ENCODE assay signal across 8 cellular contexts in genomic region chr19:36573020-36573947, GRCh38. TPM values are rescaled to one million over a fixed set of nuclear protein-coding genes. Genes with fewer than 3 reads are reported as not detected.
DNase-seq lines count a peak whose midpoint lies in the region; ATAC-seq lines count a peak whose summit lies in the region.

Gene ZNF529 (minus strand): TSS chr19:36573292. CDS start chr19:36572346, 946 bp downstream.

- H3K27me3 ChIP-seq in BLaER1 treated with 17β-estradiol and CSF1 and Interleukin-3, amounts not matched to agents 10 nM and 100 nM: no peaks in the 10 kb centered on the region

- ATAC-seq in GM19324 (IDR thresholded peaks at IDR 0.05; ENCODE audit: low FRiP score, unreplicated experiment) (peak; percentile 93), HG03469 (IDR thresholded peaks at IDR 0.05; ENCODE audit: unreplicated experiment) (peak; percentile 81), left lobe of liver (peak; percentile 99)

- peaks cover 57 to 76% (median 70%) of the 10 kb centered on the region in 11 experiments for H3K36me3 ChIP-seq in BLaER1 treated with 17β-estradiol and CSF1 and Interleukin-3, amounts not matched to agents 10 nM and 100 nM

- CTCF ChIA-PET in activated CD4-positive, alpha-beta T cell treated with anti-CD3 and anti-CD28 coated beads, Interleukin-2, amount 10 ng/mL, durations not matched to agents 7 days and 5 days (lab: Charles Lee): interaction anchor here (0.9 kb wide), 1 partner anchor 32 kb away, joined by 3 read pairs; the partner anchor contains the start of gene ZNF382

- peak within 1 kb of the TSS; percentile 84 to 97 (median 91) for H3K27ac ChIP-seq in BLaER1 treated with 17β-estradiol and CSF1 and Interleukin-3, amounts not matched to agents 10 nM and 100 nM

- POLR2A ChIA-PET in activated CD4-positive, alpha-beta T cell treated with anti-CD3 and anti-CD28 coated beads, Interleukin-2, amount 10 ng/mL, durations not matched to agents 7 days and 5 days (lab: Charles Lee): interaction anchor here (0.6 to 1.1 kb wide), 3 partner anchors 32 to 186 kb away, joined by 3 to 7 read pairs (median 4); partner anchors contain the start of genes ZNF260 and ZNF382

- H4K20me1 ChIP-seq in BLaER1 treated with 17β-estradiol and CSF1 and Interleukin-3, amounts not matched to agents 10 nM and 100 nM: peaks cover 0 to 8% (median 0%) of the 10 kb centered on the region in 11 experiments; a peak in 2 of 22 replicates

- H3K9ac ChIP-seq in BLaER1 treated with 17β-estradiol and CSF1 and Interleukin-3, amounts not matched to agents 10 nM and 100 nM: peak within 1 kb of the TSS; percentile 87 to 97 (median 92)

- H3K4me3 ChIP-seq in BLaER1 treated with 17β-estradiol and CSF1 and Interleukin-3, amounts not matched to agents 10 nM and 100 nM: peak within 1 kb of the TSS; percentile 75 to 91 (median 82)

- peak within 1 kb of the TSS; percentile 94 for H3K27ac Mint-ChIP-seq in activated CD4-positive, alpha-beta T cell treated with anti-CD3 and anti-CD28 coated beads, Interleukin-2, amount 10 ng/mL, durations not matched to agents 7 days and 5 days
- peak within 1 kb of the TSS; percentile 96 for H3K27ac Mint-ChIP-seq in dendritic cell treated with granulocyte-macrophage colony-stimulating factor and Interleukin-4, amounts not matched to agents 40 ng/mL and 50 ng/mL, for 4 days

- intact Hi-C loops in dendritic cell treated with granulocyte-macrophage colony-stimulating factor and Interleukin-4, amounts not matched to agents 40 ng/mL and 50 ng/mL, for 4 days (cut with micrococcal nuclease): loop anchor here (1.0 to 10.0 kb wide), 5 partner anchors 32 to 358 kb away; partner anchors contain the start of genes ZNF146, ZNF260, ZNF382 and ZNF461

- H3K4me1 ChIP-seq in BLaER1 treated with 17β-estradiol and CSF1 and Interleukin-3, amounts not matched to agents 10 nM and 100 nM: peaks cover 15 to 25% (median 23%) of the 10 kb centered on the region in 10 experiments; a peak in 19 of 20 replicates

- no peaks in the 10 kb centered on the region for H3K27me3 Mint-ChIP-seq in activated CD4-positive, alpha-beta T cell treated with anti-CD3 and anti-CD28 coated beads, Interleukin-2, amount 10 ng/mL, durations not matched to agents 7 days and 5 days
- no peaks in the 10 kb centered on the region for H3K27me3 Mint-ChIP-seq in dendritic cell treated with granulocyte-macrophage colony-stimulating factor and Interleukin-4, amounts not matched to agents 40 ng/mL and 50 ng/mL, for 4 days

- H3K4me3 Mint-ChIP-seq in activated CD4-positive, alpha-beta T cell treated with anti-CD3 and anti-CD28 coated beads, Interleukin-2, amount 10 ng/mL, durations not matched to agents 7 days and 5 days: peak within 1 kb of the TSS; percentile 87
- H3K4me3 Mint-ChIP-seq in dendritic cell treated with granulocyte-macrophage colony-stimulating factor and Interleukin-4, amounts not matched to agents 40 ng/mL and 50 ng/mL, for 4 days: peak within 1 kb of the TSS; percentile 96

- peaks cover 34% of the 10 kb centered on the region for H3K4me1 Mint-ChIP-seq in activated CD4-positive, alpha-beta T cell treated with anti-CD3 and anti-CD28 coated beads, Interleukin-2, amount 10 ng/mL, durations not matched to agents 7 days and 5 days
- H3K4me1 Mint-ChIP-seq in dendritic cell treated with granulocyte-macrophage colony-stimulating factor and Interleukin-4, amounts not matched to agents 40 ng/mL and 50 ng/mL, for 4 days (ENCODE audit: low read depth): peaks cover 31% of the 10 kb centered on the region

- H3K36me3 Mint-ChIP-seq in activated CD4-positive, alpha-beta T cell treated with anti-CD3 and anti-CD28 coated beads, Interleukin-2, amount 10 ng/mL, durations not matched to agents 7 days and 5 days (ENCODE audit: low read depth): peaks cover 76% of the 10 kb centered on the region
- H3K36me3 Mint-ChIP-seq in dendritic cell treated with granulocyte-macrophage colony-stimulating factor and Interleukin-4, amounts not matched to agents 40 ng/mL and 50 ng/mL, for 4 days (ENCODE audit: low read depth): peaks cover 93% of the 10 kb centered on the region

- H3K9me3 Mint-ChIP-seq in activated CD4-positive, alpha-beta T cell treated with anti-CD3 and anti-CD28 coated beads, Interleukin-2, amount 10 ng/mL, durations not matched to agents 7 days and 5 days: peaks cover 35% of the 10 kb centered on the region
- H3K9me3 Mint-ChIP-seq in dendritic cell treated with granulocyte-macrophage colony-stimulating factor and Interleukin-4, amounts not matched to agents 40 ng/mL and 50 ng/mL, for 4 days: peaks cover 49% of the 10 kb centered on the region

- H3K4me2 ChIP-seq in BLaER1 treated with 17β-estradiol and CSF1 and Interleukin-3, amounts not matched to agents 10 nM and 100 nM: peak within 1 kb of the TSS; percentile 84 to 99 (median 93)

- DNase-seq in NCI-H526 treated with DMSO at 0.1 percent for 48 hours (lab: John Stamatoyannopoulos, UW) (peak; percentile 94), left lobe of liver (ENCODE audit: low spot score) (peak; percentile 91)
- DNase-seq in activated CD4-positive, alpha-beta T cell treated with anti-CD3 and anti-CD28 coated beads, Interleukin-2, amount 10 ng/mL, durations not matched to agents 7 days and 5 days: peak; percentile 90
- peak; percentile 71 for DNase-seq in stimulated activated CD4-positive, alpha-beta T cell treated with anti-CD3 and anti-CD28 coated beads, Interleukin-2, amount 100 ng/mL, for 4 hours (ENCODE audit: low read depth)

- peaks cover 53 to 80% (median 67%) of the 10 kb centered on the region in 11 experiments for H3K9me3 ChIP-seq in BLaER1 treated with 17β-estradiol and CSF1 and Interleukin-3, amounts not matched to agents 10 nM and 100 nM (replicated peaks in 1 of 11)

RNA-seq across cellular contexts. Expression of gene ZNF529, which starts in this region (rescaled TPM):
- total RNA-seq in activated CD4-positive, alpha-beta T cell treated with anti-CD3 and anti-CD28 coated beads, Interleukin-2, amount 10 ng/mL, durations not matched to agents 7 days and 5 days: 10 to 100 TPM; 14.0 to 14.7 TPM
- total RNA-seq in left lobe of liver: 2.6 TPM

Comparison
In these comparisons a context has a peak if more than half of its experiments do, and no peak if none do; other contexts are left out.
1. Peak in every context shown above with its lines: DNase-seq, ATAC-seq, H3K4me3 ChIP-seq and H3K27ac ChIP-seq.